In genomic region chr1:74732071-74732946, GRCh38 we compare ENCODE assay signal across 9 cellular contexts. TPM values are rescaled to one million over a fixed set of nuclear protein-coding genes. Genes with fewer than 3 reads are reported as not detected.
DNase-seq lines count a peak whose midpoint lies in the region; ATAC-seq and TF ChIP-seq lines count a peak whose summit lies in the region.
"Not testable (repeated sequence)": the region's sequence is repeated elsewhere in the genome, so short reads cannot be mapped to it uniquely, and the experiment has no call there.
"Had no signal": no experiment of that assay in that cellular context is flagged by ENCODE, and none has a peak within 500 bp of the region (broad histone marks: within the 10 kb centered on the region; RNA-seq: fewer than 3 reads in every experiment).

No MANE protein-coding gene starts in this region.

- not testable (repeated sequence) for H3K27me3 ChIP-seq in A673 (replicated peaks; ENCODE audit: insufficient read depth, low read depth, low read length, poor library complexity); duodenal mucosa (ENCODE audit: control insufficient read depth in 1 of 2, insufficient read depth in 2 of 2, low read length in 2 of 2)

- intact Hi-C loops in A673 (cut with micrococcal nuclease; ENCODE audit: unreplicated experiment); left colon (cut with DNase I, micrococcal nuclease): not testable (repeated sequence)

- ATAC-seq in GM18868 (IDR thresholded peaks at IDR 0.05; ENCODE audit: unreplicated experiment) (peak; percentile 20), HG02623 (IDR thresholded peaks at IDR 0.05; ENCODE audit: unreplicated experiment) (peak; percentile 17), left colon (peak; percentile 16)

- not testable (repeated sequence) for H3K9me3 Mint-ChIP-seq in activated CD4-positive, alpha-beta T cell treated with anti-CD3 and anti-CD28 coated beads, Interleukin-2, amount 10 ng/mL, durations not matched to agents 7 days and 5 days

- H3K27ac ChIP-seq in A673 (ENCODE audit: low read depth, low read length, poor library complexity, severe bottlenecking), result peak overlapping the region; percentile 90
- peak overlapping the region; percentile 86 for H3K27ac ChIP-seq in duodenal mucosa (ENCODE audit: low read depth, low read length)

- H3K4me3 ChIP-seq in A673 (ENCODE audit: low read depth, low read length, poor library complexity, severe bottlenecking) (peak overlapping the region; percentile 70), duodenal mucosa (ENCODE audit: low read depth in 1 of 2, low read length in 2 of 2) (peak overlapping the region; percentile 94), skeletal muscle cell (ENCODE audit: low read depth, low read length) (peak overlapping the region; percentile 58)
- H3K4me3 ChIP-seq in Jurkat, Clone E6-1 (ENCODE audit: low read length), result peak overlapping the region; percentile 97

- H3K9me3 ChIP-seq in A673 (ENCODE audit: low read depth, low read length, poor library complexity, severe bottlenecking); duodenal mucosa (ENCODE audit: control insufficient read depth in 1 of 2, low read length in 2 of 2): not testable (repeated sequence)

- H3K9ac ChIP-seq in duodenal mucosa (ENCODE audit: low read depth in 1 of 2, low read length in 2 of 2), result peak overlapping the region; percentile 67 to 90

- POLR2A ChIA-PET in A673 (lab: Charles Lee; ENCODE audit: low non-redundant PET); activated CD4-positive, alpha-beta T cell treated with anti-CD3 and anti-CD28 coated beads, Interleukin-2, amount 10 ng/mL, durations not matched to agents 7 days and 5 days (lab: Charles Lee): not testable (repeated sequence)

- H3K36me3 ChIP-seq in A673 (ENCODE audit: insufficient read depth, low read length, poor library complexity, severe bottlenecking), result peaks cover 19% of the 10 kb centered on the region
- H3K36me3 ChIP-seq in duodenal mucosa (ENCODE audit: control insufficient read depth in 1 of 2, insufficient read depth in 2 of 2, low read length in 2 of 2), result not testable (repeated sequence)

- H3K4me3 Mint-ChIP-seq in activated CD4-positive, alpha-beta T cell treated with anti-CD3 and anti-CD28 coated beads, Interleukin-2, amount 10 ng/mL, durations not matched to agents 7 days and 5 days, result peak overlapping the region; percentile 97

- H3K4me1 Mint-ChIP-seq in activated CD4-positive, alpha-beta T cell treated with anti-CD3 and anti-CD28 coated beads, Interleukin-2, amount 10 ng/mL, durations not matched to agents 7 days and 5 days, result peaks cover 31% of the 10 kb centered on the region

- not testable (repeated sequence) for TF ChIP-seq CTCF in A673 (conservative IDR thresholded peaks at IDR 0.05; ENCODE audit: low read depth, low read length)

- H3K4me1 ChIP-seq in A673 (ENCODE audit: insufficient read depth, low read length, poor library complexity, severe bottlenecking), result not testable (repeated sequence)
- peaks cover 8 to 22% of the 10 kb centered on the region in 2 donors for H3K4me1 ChIP-seq in duodenal mucosa (ENCODE audit: control insufficient read depth in 1 of 2, insufficient read depth in 2 of 2, low read length in 2 of 2)

- H3K27me3 Mint-ChIP-seq in activated CD4-positive, alpha-beta T cell treated with anti-CD3 and anti-CD28 coated beads, Interleukin-2, amount 10 ng/mL, durations not matched to agents 7 days and 5 days, result not testable (repeated sequence)

- CTCF ChIA-PET in A673 (lab: Charles Lee), result not testable (repeated sequence)
- CTCF ChIA-PET in activated CD4-positive, alpha-beta T cell treated with anti-CD3 and anti-CD28 coated beads, Interleukin-2, amount 10 ng/mL, durations not matched to agents 7 days and 5 days (lab: Charles Lee), result interaction anchor here (1.2 to 2.1 kb wide), 4 partner anchors 10 to 22 kb away, joined by 3 to 6 read pairs (median 4); no protein-coding TSS in a partner anchor

- H3K36me3 Mint-ChIP-seq in activated CD4-positive, alpha-beta T cell treated with anti-CD3 and anti-CD28 coated beads, Interleukin-2, amount 10 ng/mL, durations not matched to agents 7 days and 5 days (ENCODE audit: low read depth), result peaks cover 14% of the 10 kb centered on the region

- H3K27ac Mint-ChIP-seq in activated CD4-positive, alpha-beta T cell treated with anti-CD3 and anti-CD28 coated beads, Interleukin-2, amount 10 ng/mL, durations not matched to agents 7 days and 5 days, result peak overlapping the region; percentile 99

- BruUV-seq in A673 (replicated peaks; lab: Mats Ljungman, UMichigan), result not testable (repeated sequence)

- DNase-seq in A673 (ENCODE audit: low spot score) (peak; percentile 1), left colon (peak in 1 of 2 donors; percentile 20)
- not testable (repeated sequence) for DNase-seq in Jurkat, Clone E6-1 (ENCODE audit: low read depth, low spot score); activated CD4-positive, alpha-beta T cell treated with anti-CD3 and anti-CD28 coated beads, Interleukin-2, amount 10 ng/mL, durations not matched to agents 7 days and 5 days; skeletal muscle cell (ENCODE audit: low read depth)

RNA-seq across cellular contexts. Expression of gene CRYZ, which starts 0.5 kb away (rescaled TPM):
- total RNA-seq in A673 (2021) (45.6 and 46.3 TPM in 2 replicates), left colon (10 to 100 TPM in 1 of 2 donors, 1 to 10 TPM in 1; 8.1 to 27.0 TPM)
- 51.1 TPM for polyA plus RNA-seq in Jurkat, Clone E6-1 (2012; ENCODE audit: insufficient read depth, insufficient read length)
- 10 to 100 TPM; 32.1 to 33.8 TPM for total RNA-seq in activated CD4-positive, alpha-beta T cell treated with anti-CD3 and anti-CD28 coated beads, Interleukin-2, amount 10 ng/mL, durations not matched to agents 7 days and 5 days

RNA-seq across cellular contexts. Expression of gene TYW3, which starts 0.6 kb away (rescaled TPM):
- 29.7 and 33.9 TPM in 2 replicates for total RNA-seq in A673 (2021)
- polyA plus RNA-seq in Jurkat, Clone E6-1 (2012; ENCODE audit: insufficient read depth, insufficient read length), result 33.9 TPM
- total RNA-seq in activated CD4-positive, alpha-beta T cell treated with anti-CD3 and anti-CD28 coated beads, Interleukin-2, amount 10 ng/mL, durations not matched to agents 7 days and 5 days, result 10 to 100 TPM; 18.5 to 19.0 TPM
- 10 to 100 TPM in 1 of 2 donors, 1 to 10 TPM in 1; 8.2 to 11.8 TPM for total RNA-seq in left colon

RNA-seq across cellular contexts. Expression of gene ERICH3, which starts 58.7 kb away (rescaled TPM):
- total RNA-seq in A673 (2021) (not detected in 2 replicates), left colon (under 1 TPM in 1 of 2 donors, not detected in 1; 0.11 TPM)
- polyA plus RNA-seq in Jurkat, Clone E6-1 (2012; ENCODE audit: insufficient read depth, insufficient read length), result not detected
- not detected for total RNA-seq in activated CD4-positive, alpha-beta T cell treated with anti-CD3 and anti-CD28 coated beads, Interleukin-2, amount 10 ng/mL, durations not matched to agents 7 days and 5 days
- total RNA-seq: glomerular endothelial cell had no signal
